In genomic region chr3:12455740-12456139, GRCh38 we compare ENCODE assay signal across 26 cellular contexts.
"Had no signal": no experiment of that assay in that cellular context is flagged by ENCODE, and none has a peak within 500 bp of the region (broad histone marks: within the 10 kb centered on the region; RNA-seq: fewer than 3 reads in every experiment).

No MANE protein-coding gene starts in this region.

- H3K79me2 ChIP-seq: parathyroid adenoma had no signal

- H3K36me3 Mint-ChIP-seq: immature natural killer cell, natural killer cell, type B pancreatic cell had no signal

- H3K27ac ChIP-seq: dorsolateral prefrontal cortex, left ventricle myocardium inferior, lower lobe of right lung, neutrophil, parathyroid adenoma, prostate gland, right atrium auricular region, stomach, testis, tibial artery had no signal

- H3K9me3 Mint-ChIP-seq: immature natural killer cell, natural killer cell, neural crest cell, type B pancreatic cell had no signal

- H3K4me2 ChIP-seq: smooth muscle cell had no signal

- H3K36me3 ChIP-seq: left ventricle myocardium inferior, lower lobe of right lung, neutrophil, prostate gland, right atrium auricular region, stomach, tibial artery had no signal

- H3K4me3 Mint-ChIP-seq: immature natural killer cell, natural killer cell, neural crest cell, type B pancreatic cell had no signal

- H3K4me1 Mint-ChIP-seq: immature natural killer cell, natural killer cell, neural crest cell had no signal

- H3K27ac Mint-ChIP-seq: immature natural killer cell, natural killer cell, type B pancreatic cell had no signal

- ATAC-seq: left colon, lower lobe of right lung, natural killer cell had no signal

- H3K4me3 ChIP-seq: dorsolateral prefrontal cortex, left ventricle myocardium inferior, lower lobe of right lung, prostate gland, right atrium auricular region, smooth muscle cell, stomach, testis, tibial artery had no signal

- H3K9ac ChIP-seq: parathyroid adenoma had no signal

- DNase-seq: effector CD4-positive, alpha-beta T cell; hypothalamus; immature natural killer cell; islet precursor cell; kidney glomerular epithelial cell; left ventricle myocardium inferior; lower lobe of right lung; natural killer cell; stimulated activated CD4-positive, alpha-beta T cell treated with anti-CD3 and anti-CD28 coated beads, Interleukin-12 subunit alpha, Interleukin-12 subunit beta, amount 100 ng/mL, for 4 hours; stimulated activated CD4-positive, alpha-beta T cell treated with anti-CD3 and anti-CD28 coated beads, Interleukin-1b, Interleukin-23, amount 100 ng/mL, for 48 hours; stimulated activated CD4-positive, alpha-beta T cell treated with anti-CD3 and anti-CD28 coated beads, Interleukin-4, amount 100 ng/mL, for 1 hour; stimulated activated CD8-positive, alpha-beta memory T cell treated with anti-CD3 and anti-CD28 coated beads, Interleukin-4, amount 100 ng/mL, for 48 hours; stimulated activated naive CD4-positive, alpha-beta T cell treated with Interleukin-2 at 50 U/mL for 16 hours; stomach; substantia nigra; testis had no signal

- H3K9me3 ChIP-seq: lower lobe of right lung, neutrophil, prostate gland, stomach, testis had no signal

- H3K27me3 ChIP-seq: dorsolateral prefrontal cortex, neutrophil, right atrium auricular region, stomach, testis, tibial artery had no signal

- H2AFZ ChIP-seq: parathyroid adenoma had no signal

- H3K4me1 ChIP-seq: lower lobe of right lung, parathyroid adenoma, prostate gland, right atrium auricular region, stomach, testis, tibial artery had no signal
